In the genomic region with DNA sequence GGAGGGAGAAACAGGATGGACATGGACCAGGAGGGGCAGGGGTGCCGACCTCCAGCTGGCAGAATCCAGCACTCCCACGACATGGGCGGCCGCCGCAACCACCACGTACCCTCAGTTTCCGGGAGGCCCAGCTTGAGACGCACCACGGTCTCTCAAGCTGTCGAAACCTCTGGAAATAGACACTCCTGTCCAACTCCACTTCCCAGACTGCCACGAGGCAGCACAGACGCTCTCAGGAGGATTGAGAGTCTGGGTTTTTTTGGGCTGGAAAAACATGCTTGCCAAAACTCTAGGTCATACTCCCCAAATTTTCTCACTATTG, we compare ENCODE assay signal across 24 cellular contexts.
"Had no signal": no experiment of that assay in that cellular context is flagged by ENCODE, and none has a peak within 500 bp of the region (broad histone marks: within the 10 kb centered on the region; RNA-seq: fewer than 3 reads in every experiment).

No MANE protein-coding gene starts in this region.

- H3K4me3 ChIP-seq: body of pancreas, cardiac muscle cell, lower lobe of right lung, mucosa of descending colon, skin epidermis, thyroid gland, upper lobe of right lung had no signal

- ATAC-seq: activated CD4-positive, alpha-beta T cell treated with anti-CD3 and anti-CD28 coated beads for 36 hours; activated CD8-positive, alpha-beta memory T cell treated with anti-CD3 and anti-CD28 coated beads, Interleukin-2, amount 10 ng/mL, durations not matched to agents 7 days and 5 days; activated CD8-positive, alpha-beta T cell treated with anti-CD3 and anti-CD28 coated beads, Interleukin-2, amount 10 ng/mL, durations not matched to agents 7 days and 5 days; activated naive CD4-positive, alpha-beta T cell treated with anti-CD3 and anti-CD28 coated beads, Interleukin-2, amount 50 U/mL, for 72 hours; body of pancreas; esophagus mucosa; foreskin keratinocyte; left colon; lower lobe of right lung; mucosa of descending colon; sciatic nerve; stimulated activated effector memory CD8-positive, alpha-beta T cell treated with anti-CD3 and anti-CD28 coated beads, Interleukin-12 subunit alpha, Interleukin-12 subunit beta, amount 100 ng/mL, for 72 hours; upper lobe of right lung had no signal

- H3K27me3 ChIP-seq: body of pancreas, cardiac muscle cell, foreskin keratinocyte, neutrophil, thyroid gland, upper lobe of right lung had no signal

- H3K36me3 ChIP-seq: cardiac muscle cell, lower lobe of right lung, neutrophil, thyroid gland, upper lobe of right lung had no signal

- FAIRE-seq: islet of Langerhans had no signal

- H3K9me3 ChIP-seq: body of pancreas, lower lobe of right lung, mucosa of descending colon, neutrophil, thyroid gland, upper lobe of right lung had no signal

- H3K4me1 ChIP-seq: foreskin keratinocyte, lower lobe of right lung, thyroid gland, upper lobe of right lung had no signal

- H3K27ac ChIP-seq: body of pancreas, cardiac muscle cell, foreskin keratinocyte, lower lobe of right lung, neutrophil, skin epidermis, thyroid gland, upper lobe of right lung had no signal

- DNase-seq: activated CD4-positive, alpha-beta T cell treated with anti-CD3 and anti-CD28 coated beads for 36 hours; activated CD4-positive, CD25-positive, alpha-beta regulatory T cell; activated CD8-positive, alpha-beta memory T cell treated with anti-CD3 and anti-CD28 coated beads, Interleukin-2, amount 10 ng/mL, durations not matched to agents 7 days and 5 days; activated CD8-positive, alpha-beta T cell treated with anti-CD3 and anti-CD28 coated beads, Interleukin-2, amount 10 ng/mL, durations not matched to agents 7 days and 5 days; activated naive CD4-positive, alpha-beta T cell; activated T-cell treated with anti-CD3 and anti-CD28 coated beads, Interleukin-2, amount 50 U/mL, for 48 hours; body of pancreas; endodermal cell; foreskin keratinocyte; left colon; lower lobe of right lung; mucosa of descending colon; stimulated activated CD4-positive, alpha-beta T cell treated with anti-CD3 and anti-CD28 coated beads, Interleukin-4, amount 100 ng/mL, for 24 hours; substantia nigra; thyroid gland; upper lobe of right lung had no signal
